16 cellular contexts compared by ENCODE assay signal in genomic region chr3:188554404-188554803, GRCh38.
A peak's percentile ranks its signal among the peaks of the same experiment; 100 is the strongest.
DNase-seq lines count a peak whose midpoint lies in the region; ATAC-seq and TF ChIP-seq lines count a peak whose summit lies in the region.
"Had no signal": no experiment of that assay in that cellular context is flagged by ENCODE, and none has a peak within 500 bp of the region (broad histone marks: within the 10 kb centered on the region; RNA-seq: fewer than 3 reads in every experiment).

No MANE protein-coding gene starts in this region.

- no peak overlapping the region for H3K4me3 Mint-ChIP-seq in endodermal cell
- H3K4me3 Mint-ChIP-seq: brain; natural killer cell treated with Interleukin-12 subunit alpha and Interleukin-12 subunit beta and Interleukin-15 and Interleukin-18, amount 100 ng/mL, for 72 hours had no signal

- intact Hi-C loops in left colon (cut with DNase I, micrococcal nuclease): no loop called here

- H3K27ac ChIP-seq in endodermal cell (ENCODE audit: low read depth, low read length): no peak overlapping the region
- H3K27ac ChIP-seq: suprapubic skin had no signal

- H3K27ac Mint-ChIP-seq in endodermal cell: no peak overlapping the region
- H3K27ac Mint-ChIP-seq: brain; natural killer cell treated with Interleukin-12 subunit alpha and Interleukin-12 subunit beta and Interleukin-15 and Interleukin-18, amount 100 ng/mL, for 72 hours had no signal

- peak; percentile 48 for ATAC-seq in left colon
- no peak for ATAC-seq in GM18511 (IDR thresholded peaks at IDR 0.05; ENCODE audit: unreplicated experiment)
- no peak for ATAC-seq in HG02588 (IDR thresholded peaks at IDR 0.05; ENCODE audit: unreplicated experiment)

- H3K36me3 ChIP-seq in endodermal cell (ENCODE audit: control insufficient read depth, insufficient read depth, low read length): no peaks in the 10 kb centered on the region
- H3K36me3 ChIP-seq: suprapubic skin had no signal

- no peaks in the 10 kb centered on the region for H3K27me3 ChIP-seq in endodermal cell (ENCODE audit: control insufficient read depth, insufficient read depth, low read length, poor library complexity, severe bottlenecking)
- H3K27me3 ChIP-seq: suprapubic skin had no signal

- no peaks in the 10 kb centered on the region for H3K36me3 Mint-ChIP-seq in endodermal cell (ENCODE audit: low read depth)
- H3K36me3 Mint-ChIP-seq: brain; natural killer cell treated with Interleukin-12 subunit alpha and Interleukin-12 subunit beta and Interleukin-15 and Interleukin-18, amount 100 ng/mL, for 72 hours had no signal

- DNase-seq in A172 (ENCODE audit: low spot score): peak; percentile 48
- peak; percentile 11 for DNase-seq in GM03348 (ENCODE audit: low spot score)
- DNase-seq in astrocyte of the spinal cord (ENCODE audit: low read depth, low spot score): peak; percentile 65
- DNase-seq in left colon: no peak
- DNase-seq in activated naive CD4-positive, alpha-beta T cell (lab: John Stamatoyannopoulos, UW): no peak
- no peak for DNase-seq in endodermal cell
- DNase-seq: activated CD8-positive, alpha-beta memory T cell treated with anti-CD3 and anti-CD28 coated beads, Interleukin-2, amount 50 U/mL, for 48 hours; NCI-H1048; NCI-H2081; NCI-H526; stimulated activated CD4-positive, alpha-beta T cell treated with anti-CD3 and anti-CD28 coated beads, Interleukin-1b, Interleukin-23, amount 100 ng/mL, for 48 hours had no signal

- no peaks in the 10 kb centered on the region for H3K27me3 Mint-ChIP-seq in endodermal cell (ENCODE audit: insufficient read depth)
- H3K27me3 Mint-ChIP-seq: brain; natural killer cell treated with Interleukin-12 subunit alpha and Interleukin-12 subunit beta and Interleukin-15 and Interleukin-18, amount 100 ng/mL, for 72 hours had no signal

- H3K9me3 Mint-ChIP-seq in endodermal cell: no peaks in the 10 kb centered on the region
- H3K9me3 Mint-ChIP-seq: brain; natural killer cell treated with Interleukin-12 subunit alpha and Interleukin-12 subunit beta and Interleukin-15 and Interleukin-18, amount 100 ng/mL, for 72 hours had no signal

- in situ Hi-C loops in astrocyte of the spinal cord (cut with HindIII; ENCODE audit: low sequenced_read_pairs): no loop called here

- H3K4me3 ChIP-seq in astrocyte of the spinal cord (ENCODE audit: low read depth, low read length): no peak overlapping the region
- no peak overlapping the region for H3K4me3 ChIP-seq in endodermal cell (ENCODE audit: low read length)
- H3K4me3 ChIP-seq: suprapubic skin had no signal

- peaks cover 5% of the 10 kb centered on the region for H3K4me1 Mint-ChIP-seq in endodermal cell
- H3K4me1 Mint-ChIP-seq: brain had no signal

- H3K9me3 ChIP-seq in endodermal cell (ENCODE audit: control insufficient read depth, low read length): no peaks in the 10 kb centered on the region
- H3K9me3 ChIP-seq: suprapubic skin had no signal

- TF ChIP-seq CTCF in astrocyte of the spinal cord (IDR thresholded peaks at IDR 0.05; ENCODE audit: low read depth, low read length) (no peak), endodermal cell (conservative IDR thresholded peaks at IDR 0.05) (no peak)

- peaks cover 6% of the 10 kb centered on the region for H3K4me1 ChIP-seq in endodermal cell (ENCODE audit: control insufficient read depth, insufficient read depth, low read length)

- 80 to 100% methylated on average over 1 of the region's 1 CpG for WGBS in endodermal cell (ENCODE audit: insufficient coverage in 1 of 2, insufficient read length in 1 of 2), 2 experiments

- H3K9ac ChIP-seq in endodermal cell (ENCODE audit: extremely low read depth, low read length, poor library complexity, severe bottlenecking): no peak overlapping the region

Comparison
In these comparisons a context has a peak if more than half of its experiments do, and no peak if none do; other contexts are left out.
1. DNase-seq: peak in A172 (single experiment), GM03348 (single experiment) and astrocyte of the spinal cord (single experiment); none in left colon (0 of 2), activated naive CD4-positive, alpha-beta T cell (0 of 4) and endodermal cell (single experiment).